In genomic region chr6:1820714-1821113, GRCh38 we compare ENCODE assay signal across 1 cellular context.
TF ChIP-seq lines count a peak whose summit lies in the region.

No MANE protein-coding gene starts in this region.

TF ChIP-seq in SK-N-SH treated with all-trans-retinoic acid at 6 μM for 48 hours, 23 proteins besides CTCF, POLR2A, EP300 and RAD21 (continued from another document):
- TF ChIP-seq SNAI2 (CRISPR knock-in tag; IDR thresholded peaks at IDR 0.05) (no peak), CSDC2 (CRISPR knock-in tag; IDR thresholded peaks at IDR 0.05) (no peak), ESRRG (CRISPR knock-in tag; IDR thresholded peaks at IDR 0.05) (no peak), ZNF565 (CRISPR knock-in tag; conservative IDR thresholded peaks at IDR 0.05; ENCODE audit: low read depth) (no peak), ZNF70 (CRISPR knock-in tag; IDR thresholded peaks at IDR 0.05) (no peak), ZNF8 (CRISPR knock-in tag; IDR thresholded peaks at IDR 0.05) (no peak), OSR1 (CRISPR knock-in tag; IDR thresholded peaks at IDR 0.05) (no peak)
